Comparison of ENCODE assay signal across 1 cellular context in the genomic region with DNA sequence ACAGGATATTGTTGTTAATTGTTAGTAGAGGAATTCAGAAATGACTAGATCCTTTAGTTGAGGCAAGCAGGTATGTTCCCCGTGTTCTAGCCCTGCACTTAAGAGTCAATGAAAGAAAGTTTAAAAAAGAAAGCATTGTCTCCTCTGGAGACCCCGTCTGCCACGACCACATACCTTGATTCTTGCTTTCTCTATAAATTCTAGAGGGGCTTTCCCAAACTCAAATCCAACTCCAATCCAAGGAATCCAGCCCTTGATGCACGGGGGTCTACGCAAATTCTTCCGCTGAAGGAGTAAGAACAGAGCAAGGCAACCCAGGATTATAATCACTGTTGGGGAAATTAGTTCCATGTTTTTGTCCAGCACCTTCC.
TF ChIP-seq lines count a peak whose summit lies in the region.

No MANE protein-coding gene starts in this region.

TF ChIP-seq in H1, 55 proteins besides CTCF, POLR2A, EP300 and RAD21:
- no peak for TF ChIP-seq NANOG (IDR thresholded peaks at IDR 0.05; ENCODE audit: insufficient read depth, low read depth, low read length, poor library complexity, severe bottlenecking)
- TF ChIP-seq, protein P1, sequence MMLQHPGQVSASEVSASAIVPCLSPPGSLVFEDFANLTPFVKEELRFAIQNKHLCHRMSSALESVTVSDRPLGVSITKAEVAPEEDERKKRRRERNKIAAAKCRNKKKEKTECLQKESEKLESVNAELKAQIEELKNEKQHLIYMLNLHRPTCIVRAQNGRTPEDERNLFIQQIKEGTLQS (IDR thresholded peaks at IDR 0.05; ENCODE audit: insufficient read depth, low read depth, low read length) = no peak
- no peak for TF ChIP-seq TBP (IDR thresholded peaks at IDR 0.05; ENCODE audit: low read depth, low read length)
- TF ChIP-seq BRCA1 (IDR thresholded peaks at IDR 0.05; ENCODE audit: low read depth, low read length) = no peak
- TF ChIP-seq CREB1 (IDR thresholded peaks at IDR 0.05) = no peak
- TF ChIP-seq YY1 (IDR thresholded peaks at IDR 0.05; ENCODE audit: low read depth, low read length) = no peak
- TF ChIP-seq SIX5 (IDR thresholded peaks at IDR 0.05; ENCODE audit: low read depth, low read length) = no peak
- TF ChIP-seq NRF1 (IDR thresholded peaks at IDR 0.05; ENCODE audit: low read depth, low read length) = no peak
- TF ChIP-seq ZNF274 (IDR thresholded peaks at IDR 0.05; ENCODE audit: borderline replicate concordance, extremely low read depth, low read length) = no peak
- TF ChIP-seq POU5F1 (IDR thresholded peaks at IDR 0.05; ENCODE audit: low read depth, low read length) = no peak
